Comparison of ENCODE assay signal across 9 cellular contexts in genomic region chr16:83781-84615, GRCh38. TPM values are rescaled to one million over a fixed set of nuclear protein-coding genes. Genes with fewer than 3 reads are reported as not detected.
A peak's percentile ranks its signal among the peaks of the same experiment; 100 is the strongest.
DNase-seq lines count a peak whose midpoint lies in the region; ATAC-seq and TF ChIP-seq lines count a peak whose summit lies in the region.
"Had no signal": no experiment of that assay in that cellular context is flagged by ENCODE, and none has a peak within 500 bp of the region (broad histone marks: within the 10 kb centered on the region; RNA-seq: fewer than 3 reads in every experiment).

No MANE protein-coding gene starts in this region.

- no peak for TF ChIP-seq POLR2A in esophagus muscularis mucosa (IDR thresholded peaks at IDR 0.05; ENCODE audit: low read depth)

- TF ChIP-seq CTCF in RWPE1 (conservative IDR thresholded peaks at IDR 0.05; ENCODE audit: low read depth) (no peak), esophagus muscularis mucosa (IDR thresholded peaks at IDR 0.05) (no peak)

- POLR2A ChIA-PET in RWPE1 (lab: Yijun Ruan, JAX; ENCODE audit: low non-redundant PET): interaction anchor here (0.7 kb wide), 1 partner anchor 14 kb away, joined by 4 read pairs; no protein-coding TSS in a partner anchor

- DNase-seq in DMS 273 (lab: John Stamatoyannopoulos, UW; ENCODE audit: unreplicated experiment) (peak; percentile 40), DMS 273 treated with DMSO at 0.1 percent for 48 hours (lab: John Stamatoyannopoulos, UW) (no peak), RWPE1 (ENCODE audit: low spot score) (no peak), esophagus muscularis mucosa (ENCODE audit: extremely low spot score) (no peak), NCI-H526 treated with DMSO at 0.1 percent for 48 hours (lab: John Stamatoyannopoulos, UW) (no peak), amygdala (lab: John Stamatoyannopoulos, UW) (no peak)
- DNase-seq in stimulated activated effector memory CD8-positive, alpha-beta T cell treated with anti-CD3 and anti-CD28 coated beads, Interleukin-12 subunit alpha, Interleukin-12 subunit beta, amount 100 ng/mL, for 72 hours (ENCODE audit: low spot score in 2 of 2): no peak

- peak; percentile 39 for ATAC-seq in stimulated activated effector memory CD8-positive, alpha-beta T cell treated with anti-CD3 and anti-CD28 coated beads, Interleukin-12 subunit alpha, Interleukin-12 subunit beta, amount 100 ng/mL, for 72 hours
- no peak for ATAC-seq in HG03280 (IDR thresholded peaks at IDR 0.05; ENCODE audit: unreplicated experiment)

- no peak for TF ChIP-seq EP300 in esophagus muscularis mucosa (IDR thresholded peaks at IDR 0.05)

- H3K36me3 ChIP-seq in esophagus muscularis mucosa: peaks cover 14 to 82% (median 73%) of the 10 kb centered on the region in 4 donors

- H3K4me3 Mint-ChIP-seq in stimulated activated effector memory CD8-positive, alpha-beta T cell treated with anti-CD3 and anti-CD28 coated beads, Interleukin-12 subunit alpha, Interleukin-12 subunit beta, amount 100 ng/mL, for 72 hours: peak overlapping the region; percentile 48

- H3K27ac Mint-ChIP-seq in stimulated activated effector memory CD8-positive, alpha-beta T cell treated with anti-CD3 and anti-CD28 coated beads, Interleukin-12 subunit alpha, Interleukin-12 subunit beta, amount 100 ng/mL, for 72 hours: peak overlapping the region; percentile 88

- WGBS in esophagus muscularis mucosa: 57% methylated on average over 21 of the region's 21 CpGs

- CTCF ChIA-PET in RWPE1 (lab: Yijun Ruan, JAX): interaction anchor here (2.6 kb wide), 1 partner anchor 13 kb away, joined by 21 read pairs; no protein-coding TSS in a partner anchor

- H3K4me1 ChIP-seq in esophagus muscularis mucosa: peaks cover 35 to 46% (median 42%) of the 10 kb centered on the region in 4 donors

- no peaks in the 10 kb centered on the region for H3K27me3 ChIP-seq in esophagus muscularis mucosa

- no peaks in the 10 kb centered on the region for H3K9me3 ChIP-seq in esophagus muscularis mucosa

- no peak overlapping the region for H3K4me3 ChIP-seq in esophagus muscularis mucosa

- peaks cover 46% of the 10 kb centered on the region for H3K4me1 Mint-ChIP-seq in stimulated activated effector memory CD8-positive, alpha-beta T cell treated with anti-CD3 and anti-CD28 coated beads, Interleukin-12 subunit alpha, Interleukin-12 subunit beta, amount 100 ng/mL, for 72 hours

- H3K36me3 Mint-ChIP-seq in stimulated activated effector memory CD8-positive, alpha-beta T cell treated with anti-CD3 and anti-CD28 coated beads, Interleukin-12 subunit alpha, Interleukin-12 subunit beta, amount 100 ng/mL, for 72 hours: peaks cover 82% of the 10 kb centered on the region

- intact Hi-C loops in esophagus muscularis mucosa (cut with DNase I): no loop called here

- peak overlapping the region; percentile 89 for H3K27ac ChIP-seq in RWPE1
- peak overlapping the region; percentile 34 to 71 (median 64) for H3K27ac ChIP-seq in esophagus muscularis mucosa (replicated peaks in 1 of 4)
- H3K27ac ChIP-seq: 22Rv1 had no signal

- H3K9me3 Mint-ChIP-seq in stimulated activated effector memory CD8-positive, alpha-beta T cell treated with anti-CD3 and anti-CD28 coated beads, Interleukin-12 subunit alpha, Interleukin-12 subunit beta, amount 100 ng/mL, for 72 hours: no peaks in the 10 kb centered on the region

RNA-seq across cellular contexts. Expression of gene MPG, which starts 6.0 kb away (rescaled TPM):
- 100 to 1,000 TPM in 2 of 4 donors, 10 to 100 TPM in 2; 70.2 to 120 (median 106) TPM for total RNA-seq in esophagus muscularis mucosa

RNA-seq across cellular contexts. Expression of gene RHBDF1, which starts 11.6 kb away (rescaled TPM):
- 10 to 100 TPM; 26.7 to 43.0 (median 30.2) TPM for total RNA-seq in esophagus muscularis mucosa

RNA-seq across cellular contexts. Expression of gene SNRNP25, which starts 30.4 kb away (rescaled TPM):
- total RNA-seq in esophagus muscularis mucosa: 10 to 100 TPM; 22.0 to 33.6 (median 25.7) TPM

RNA-seq across cellular contexts. Expression of gene POLR3K, which starts 30.6 kb away (rescaled TPM):
- total RNA-seq in esophagus muscularis mucosa: 1 to 10 TPM; 3.3 to 3.8 (median 3.7) TPM

RNA-seq across cellular contexts. Expression of gene NPRL3, which starts 54.5 kb away (rescaled TPM):
- total RNA-seq in esophagus muscularis mucosa: 10 to 100 TPM; 11.1 to 20.8 (median 14.1) TPM
